1 cellular context compared by ENCODE assay signal in genomic region chr20:513429-513828, GRCh38.
TF ChIP-seq lines count a peak whose summit lies in the region.

No MANE protein-coding gene starts in this region.

TF ChIP-seq in WTC11, 78 proteins besides CTCF, POLR2A, EP300 and RAD21 (continued from another document):
- no peak for TF ChIP-seq PRDM15 (CRISPR knock-in tag; IDR thresholded peaks at IDR 0.05)
- TF ChIP-seq MAX (CRISPR knock-in tag; IDR thresholded peaks at IDR 0.05) = no peak
- TF ChIP-seq SMAD4 (CRISPR knock-in tag; IDR thresholded peaks at IDR 0.05) = no peak
- TF ChIP-seq GABPB1 (CRISPR knock-in tag; IDR thresholded peaks at IDR 0.05) = no peak
- TF ChIP-seq ARID4B (CRISPR knock-in tag; IDR thresholded peaks at IDR 0.05; ENCODE audit: borderline replicate concordance) = no peak
- no peak for TF ChIP-seq GTF2I (CRISPR knock-in tag; conservative IDR thresholded peaks at IDR 0.05)
- TF ChIP-seq STAT6 (CRISPR knock-in tag; conservative IDR thresholded peaks at IDR 0.05; ENCODE audit: low read depth) = no peak
